Comparison of ENCODE assay signal across 17 cellular contexts in the genomic region with DNA sequence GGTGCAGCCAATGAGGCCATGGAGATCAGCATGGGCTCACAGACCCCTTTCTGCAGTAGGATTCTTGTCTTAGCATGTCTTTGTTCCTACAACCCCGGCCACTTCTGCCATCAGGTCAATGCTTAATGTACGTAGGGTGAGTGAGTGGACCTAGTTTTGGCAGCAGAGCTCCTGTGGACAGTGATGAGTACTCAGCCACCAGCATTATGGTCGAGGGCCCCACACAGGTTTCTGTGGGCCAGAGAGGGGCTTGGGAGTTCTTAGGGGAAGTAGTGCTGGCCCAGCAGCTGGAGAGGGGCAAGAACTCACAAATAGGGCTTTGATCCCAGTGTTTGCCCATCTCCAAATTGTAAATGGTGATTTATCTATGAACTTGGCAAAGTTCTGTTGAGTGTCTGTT.
DNase-seq lines count a peak whose midpoint lies in the region; ATAC-seq and TF ChIP-seq lines count a peak whose summit lies in the region.
"Had no signal": no experiment of that assay in that cellular context is flagged by ENCODE, and none has a peak within 500 bp of the region (broad histone marks: within the 10 kb centered on the region; RNA-seq: fewer than 3 reads in every experiment).

No MANE protein-coding gene starts in this region.

- H3K4ac ChIP-seq in H9 (ENCODE audit: low read depth, low read length) (no peak overlapping the region), trophoblast cell (ENCODE audit: low read depth, low read length) (no peak overlapping the region)

- H3K36me3 Mint-ChIP-seq in H9 (ENCODE audit: insufficient read depth in 1 of 3, low read depth in 3 of 3) = peaks cover 0 to 5% (median 0%) of the 10 kb centered on the region in 3 experiments; a peak in 3 of 7 replicates
- H3K36me3 Mint-ChIP-seq: CD8-positive, alpha-beta T cell had no signal

- no peak overlapping the region for H3K56ac ChIP-seq in H9 (ENCODE audit: insufficient read length, low read depth, low read length)

- no peaks in the 10 kb centered on the region for H4K20me1 ChIP-seq in H9 (ENCODE audit: control insufficient read depth, insufficient read depth, insufficient read length)
- H4K20me1 ChIP-seq: BLaER1 treated with 17β-estradiol and CSF1 and Interleukin-3, amounts not matched to agents 10 nM and 100 nM had no signal

- no peak overlapping the region for H3K18ac ChIP-seq in H9 (ENCODE audit: insufficient read length, low read depth, low read length)
- no peak overlapping the region for H3K18ac ChIP-seq in trophoblast cell (ENCODE audit: low read length)

- H2BK120ac ChIP-seq in H9 (ENCODE audit: low read depth, low read length, poor library complexity, severe bottlenecking) (no peak overlapping the region), trophoblast cell (ENCODE audit: insufficient read depth, low read length, poor library complexity) (no peak overlapping the region)

- H2AK5ac ChIP-seq in H9 (ENCODE audit: insufficient read length, low read length) = no peak overlapping the region
- H2AK5ac ChIP-seq in trophoblast cell (ENCODE audit: low read length) = no peak overlapping the region

- no peak overlapping the region for H2BK12ac ChIP-seq in H9 (ENCODE audit: insufficient read length, low read depth, low read length)
- H2BK12ac ChIP-seq in trophoblast cell (ENCODE audit: low read length) = no peak overlapping the region

- no peak overlapping the region for H4K5ac ChIP-seq in H9 (ENCODE audit: insufficient read length, low read depth, low read length)

- peaks cover 7 to 9% of the 10 kb centered on the region in 2 experiments for H3K9me3 Mint-ChIP-seq in H9

- H3K4me1 ChIP-seq in H9 (ENCODE audit: insufficient read depth, low read length) = no peaks in the 10 kb centered on the region
- H3K4me1 ChIP-seq in trophoblast cell (ENCODE audit: control insufficient read depth in 1 of 2, insufficient read depth in 2 of 2, low read length in 2 of 2) = peaks cover 2 to 11% of the 10 kb centered on the region in 2 experiments
- no peaks in the 10 kb centered on the region for H3K4me1 ChIP-seq in upper lobe of right lung
- H3K4me1 ChIP-seq: A549; BLaER1 treated with 17β-estradiol and CSF1 and Interleukin-3, amounts not matched to agents 10 nM and 100 nM; Caco-2 had no signal

- H3K4me1 Mint-ChIP-seq in H9 = peaks cover 17 to 27% of the 10 kb centered on the region in 2 experiments
- H3K4me1 Mint-ChIP-seq: B cell had no signal

- H3K36me3 ChIP-seq in trophoblast cell (ENCODE audit: control insufficient read depth in 1 of 2, insufficient read depth in 2 of 2, low read length in 2 of 2) = no peaks in the 10 kb centered on the region
- H3K36me3 ChIP-seq in upper lobe of right lung = no peaks in the 10 kb centered on the region
- H3K36me3 ChIP-seq: BLaER1 treated with 17β-estradiol and CSF1 and Interleukin-3, amounts not matched to agents 10 nM and 100 nM had no signal

- no peak overlapping the region for H4K12ac ChIP-seq in trophoblast cell (ENCODE audit: low read depth, low read length)

- peak overlapping the region; percentile 16; the same call in 1 of the 2 replicates for H3K14ac ChIP-seq in H9 (ENCODE audit: insufficient read depth, low read length)
- no peak overlapping the region for H3K14ac ChIP-seq in trophoblast cell (ENCODE audit: low read length)

- no peak for DNase-seq in H9
- no peak for DNase-seq in trophoblast cell
- DNase-seq in upper lobe of right lung = no peak
- no peak for DNase-seq in HUDEP-2 (lab: John Stamatoyannopoulos, UW; ENCODE audit: unreplicated experiment in 76 of 76)
- DNase-seq: AML-193; Caco-2; Calu3; CD4-positive, alpha-beta T cell; CD8-positive, alpha-beta T cell; DMS79 treated with DMSO at 0.1 percent for 48 hours; GF-D8 had no signal

- H3K23ac ChIP-seq in H9 (ENCODE audit: insufficient read length, low read depth, low read length) (no peak overlapping the region), trophoblast cell (ENCODE audit: low read length) (no peak overlapping the region)

- H3K27me3 ChIP-seq in H9 (ENCODE audit: insufficient read depth, low read length) (no peaks in the 10 kb centered on the region), trophoblast cell (ENCODE audit: insufficient read depth, low read length) (no peaks in the 10 kb centered on the region), upper lobe of right lung (no peaks in the 10 kb centered on the region)
- H3K27me3 ChIP-seq: BLaER1 treated with 17β-estradiol and CSF1 and Interleukin-3, amounts not matched to agents 10 nM and 100 nM had no signal

- peak overlapping the region; percentile 26 for H2BK20ac ChIP-seq in H9 (ENCODE audit: low read depth, low read length, poor library complexity, severe bottlenecking)

- TF ChIP-seq CTCF in H9 (conservative IDR thresholded peaks at IDR 0.05) (no peak), upper lobe of right lung (IDR thresholded peaks at IDR 0.05) (no peak)

- intact Hi-C loops in upper lobe of right lung (cut with DNase I) = no loop called here

- no peaks in the 10 kb centered on the region for H3K9me3 ChIP-seq in H9 (ENCODE audit: control insufficient read depth, low read depth, low read length)
- peaks cover 2% of the 10 kb centered on the region for H3K9me3 ChIP-seq in trophoblast cell (ENCODE audit: insufficient read depth, low read depth, low read length)
- H3K9me3 ChIP-seq in upper lobe of right lung = no peaks in the 10 kb centered on the region
- H3K9me3 ChIP-seq: A549, Caco-2 had no signal

- H3K4me3 ChIP-seq in trophoblast cell (ENCODE audit: low read depth, low read length) (peak overlapping the region; percentile 3), upper lobe of right lung (no peak overlapping the region)
- H3K4me3 ChIP-seq: A549; BLaER1 treated with 17β-estradiol and CSF1 and Interleukin-3, amounts not matched to agents 10 nM and 100 nM had no signal

- H3K4me2 ChIP-seq in H9 (ENCODE audit: insufficient read depth, insufficient read length, low read length) (no peak overlapping the region), trophoblast cell (ENCODE audit: low read length) (no peak overlapping the region)
- H3K4me2 ChIP-seq: A549; BLaER1 treated with 17β-estradiol and CSF1 and Interleukin-3, amounts not matched to agents 10 nM and 100 nM had no signal

- ATAC-seq in upper lobe of right lung (peak; percentile 27), HG02759 (IDR thresholded peaks at IDR 0.05; ENCODE audit: unreplicated experiment) (no peak)
- ATAC-seq: A549; CD8-positive, alpha-beta T cell had no signal

- H3K79me2 ChIP-seq in H9 (ENCODE audit: insufficient read depth, low read length) (no peaks in the 10 kb centered on the region), trophoblast cell (ENCODE audit: control insufficient read depth, insufficient read depth, low read length, poor library complexity) (no peaks in the 10 kb centered on the region)

- H3K27ac Mint-ChIP-seq in H9 = no peak overlapping the region
- H3K27ac Mint-ChIP-seq: B cell; CD4-positive, alpha-beta T cell; CD8-positive, alpha-beta T cell had no signal

- H2BK5ac ChIP-seq in H9 (ENCODE audit: insufficient read length, low read length) (no peak overlapping the region), trophoblast cell (ENCODE audit: low read depth, low read length, poor library complexity) (no peak overlapping the region)

- H3K4me3 Mint-ChIP-seq in H9 = no peak overlapping the region
- H3K4me3 Mint-ChIP-seq: B cell; CD4-positive, alpha-beta T cell; CD8-positive, alpha-beta T cell had no signal

- H3K27me3 Mint-ChIP-seq in H9 (ENCODE audit: low read depth) = no peaks in the 10 kb centered on the region; the same call in 1 of the 2 replicates

- no peak overlapping the region for H2BK15ac ChIP-seq in H9 (ENCODE audit: low read depth, low read length)

- H3K79me1 ChIP-seq in H9 (ENCODE audit: insufficient read depth, low read depth, low read length, poor library complexity, severe bottlenecking) (no peaks in the 10 kb centered on the region), trophoblast cell (ENCODE audit: low read length) (no peaks in the 10 kb centered on the region)

- H4K91ac ChIP-seq in H9 (ENCODE audit: insufficient read length, low read depth, low read length) (no peak overlapping the region), trophoblast cell (ENCODE audit: low read depth, low read length) (no peak overlapping the region)

- H3T11ph ChIP-seq in H9 (ENCODE audit: low read length) = no peak overlapping the region

- H3K9ac ChIP-seq in H9 (ENCODE audit: extremely low read depth, insufficient read length, low read length) = no peak overlapping the region
- no peak overlapping the region for H3K9ac ChIP-seq in trophoblast cell (ENCODE audit: low read length)
- H3K9ac ChIP-seq: BLaER1 treated with 17β-estradiol and CSF1 and Interleukin-3, amounts not matched to agents 10 nM and 100 nM had no signal

- H4K8ac ChIP-seq in H9 (replicated peaks; ENCODE audit: insufficient read length, low read depth, low read length) (no peak overlapping the region), trophoblast cell (ENCODE audit: low read depth, low read length) (no peak overlapping the region)

- no CpG with 5 or more reads among the region's 3 CpGs for WGBS in H9 (ENCODE audit: extremely low coverage, insufficient read length, low lambda C conversion rate)
- no CpG with 5 or more reads among the region's 3 CpGs for WGBS in trophoblast cell (ENCODE audit: extremely low coverage, insufficient coverage, insufficient read length)

- no peaks in the 10 kb centered on the region for H3K23me2 ChIP-seq in H9 (ENCODE audit: insufficient read length, low read depth, low read length, poor library complexity, severe bottlenecking)

- no peak overlapping the region for H3K27ac ChIP-seq in H9 (ENCODE audit: insufficient read length, low read depth, low read length)
- no peak overlapping the region for H3K27ac ChIP-seq in trophoblast cell (ENCODE audit: low read depth, low read length)
- no peak overlapping the region for H3K27ac ChIP-seq in upper lobe of right lung
- H3K27ac ChIP-seq: 22Rv1; A549; BLaER1 treated with 17β-estradiol and CSF1 and Interleukin-3, amounts not matched to agents 10 nM and 100 nM; C4-2B had no signal

- H2AFZ ChIP-seq in H9 (ENCODE audit: low read length) = no peak overlapping the region
- H2AFZ ChIP-seq in trophoblast cell (ENCODE audit: insufficient read depth, low read length, poor library complexity) = no peak overlapping the region
